In genomic region chr16:67182288-67182687, GRCh38 we compare ENCODE assay signal across 1 cellular context.
TF ChIP-seq lines count a peak whose summit lies in the region.

No MANE protein-coding gene starts in this region.

TF ChIP-seq in K562, 482 proteins besides CTCF, POLR2A, EP300 and RAD21:
- TF ChIP-seq NFATC3 (IDR thresholded peaks at IDR 0.05), result no peak
- TF ChIP-seq E4F1 (CRISPR knock-in tag; IDR thresholded peaks at IDR 0.05; ENCODE audit: borderline replicate concordance), result no peak
- no peak for TF ChIP-seq NFYB (IDR thresholded peaks at IDR 0.05; ENCODE audit: extremely low read depth, insufficient read length)
- TF ChIP-seq RBM25 (IDR thresholded peaks at IDR 0.05; ENCODE audit: low read depth, low read length, severe bottlenecking), result no peak
- TF ChIP-seq EWSR1 (IDR thresholded peaks at IDR 0.05; ENCODE audit: borderline replicate concordance, low read depth, partially characterized antibody), result no peak
- TF ChIP-seq FOXJ2 (tag; IDR thresholded peaks at IDR 0.05), result no peak
- no peak for TF ChIP-seq ZNF263 (CRISPR knock-in tag; IDR thresholded peaks at IDR 0.05; ENCODE audit: borderline replicate concordance)
- TF ChIP-seq ZBTB12 (CRISPR knock-in tag; IDR thresholded peaks at IDR 0.05), result no peak
- no peak for TF ChIP-seq BRD4 (IDR thresholded peaks at IDR 0.05)
- no peak for TF ChIP-seq ZNF830 (CRISPR knock-in tag; IDR thresholded peaks at IDR 0.05)
- no peak for TF ChIP-seq CEBPB (tag; IDR thresholded peaks at IDR 0.05)
- TF ChIP-seq HNRNPL (IDR thresholded peaks at IDR 0.05; ENCODE audit: low read depth, low read length), result no peak
- no peak for TF ChIP-seq HMG20A (CRISPR knock-in tag; conservative IDR thresholded peaks at IDR 0.05)
- TF ChIP-seq XRCC5 (IDR thresholded peaks at IDR 0.05; ENCODE audit: low read depth, low read length), result no peak
TF ChIP-seq in K562: peak in this region for 0.
